ENCODE assay signal across 18 cellular contexts in the genomic region with DNA sequence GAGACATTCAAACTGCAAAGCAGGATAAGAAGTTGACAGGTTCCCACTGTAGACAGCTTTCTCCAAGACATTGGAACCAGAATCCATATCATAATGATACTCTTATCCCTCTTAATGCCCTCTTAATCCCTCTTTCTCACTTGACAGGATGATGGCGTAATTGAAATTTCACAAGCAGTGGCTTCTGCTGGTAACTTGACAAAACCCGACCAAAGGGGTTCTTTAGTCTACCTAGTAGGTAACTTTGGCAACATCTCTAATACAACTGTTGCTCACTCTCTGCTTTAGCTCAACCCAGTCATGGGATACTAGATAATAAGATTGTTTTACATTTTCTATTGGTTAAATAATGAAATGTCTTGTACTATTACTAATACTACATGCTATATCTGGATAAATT.
"Had no signal": no experiment of that assay in that cellular context is flagged by ENCODE, and none has a peak within 500 bp of the region (broad histone marks: within the 10 kb centered on the region; RNA-seq: fewer than 3 reads in every experiment).

No MANE protein-coding gene starts in this region.

- ATAC-seq: gastroesophageal sphincter, natural killer cell had no signal

- H3K4me1 Mint-ChIP-seq: memory B cell, natural killer cell had no signal

- H3K36me3 Mint-ChIP-seq: activated naive CD8-positive, alpha-beta T cell treated with anti-CD3 and anti-CD28 coated beads, Interleukin-2, amount 10 ng/mL, durations not matched to agents 7 days and 5 days; memory B cell; natural killer cell had no signal

- H3K4me1 ChIP-seq: right atrium auricular region had no signal

- DNase-seq: activated CD4-positive, alpha-beta memory T cell treated with anti-CD3 and anti-CD28 coated beads, Interleukin-2, amount 10 ng/mL, durations not matched to agents 7 days and 5 days; activated CD4-positive, alpha-beta T cell treated with anti-CD3 and anti-CD28 coated beads for 1 hour; activated CD8-positive, alpha-beta memory T cell treated with anti-CD3 and anti-CD28 coated beads, Interleukin-2, amount 50 U/mL, for 4 hours; activated naive CD8-positive, alpha-beta T cell treated with anti-CD3 and anti-CD28 coated beads, Interleukin-2, amount 10 ng/mL, durations not matched to agents 7 days and 5 days; kidney; left ventricle myocardium inferior; natural killer cell; nucleus accumbens; small intestine; stimulated activated CD4-positive, alpha-beta T cell treated with anti-CD3 and anti-CD28 coated beads, Interleukin-1b, Interleukin-23, amount 100 ng/mL, for 48 hours; stimulated activated naive CD4-positive, alpha-beta T cell; trophoblast cell had no signal

- H3K27me3 ChIP-seq: gastroesophageal sphincter, right atrium auricular region had no signal

- H3K36me3 ChIP-seq: cardiac muscle cell, gastroesophageal sphincter, left ventricle myocardium inferior, right atrium auricular region had no signal

- H3K27me3 Mint-ChIP-seq: activated CD4-positive, alpha-beta memory T cell treated with anti-CD3 and anti-CD28 coated beads, Interleukin-2, amount 10 ng/mL, durations not matched to agents 7 days and 5 days; memory B cell had no signal

- H3K9me3 Mint-ChIP-seq: activated CD4-positive, alpha-beta memory T cell treated with anti-CD3 and anti-CD28 coated beads, Interleukin-2, amount 10 ng/mL, durations not matched to agents 7 days and 5 days; activated naive CD8-positive, alpha-beta T cell treated with anti-CD3 and anti-CD28 coated beads, Interleukin-2, amount 10 ng/mL, durations not matched to agents 7 days and 5 days; memory B cell; natural killer cell had no signal

- H3K4me3 Mint-ChIP-seq: activated CD4-positive, alpha-beta memory T cell treated with anti-CD3 and anti-CD28 coated beads, Interleukin-2, amount 10 ng/mL, durations not matched to agents 7 days and 5 days; activated naive CD8-positive, alpha-beta T cell treated with anti-CD3 and anti-CD28 coated beads, Interleukin-2, amount 10 ng/mL, durations not matched to agents 7 days and 5 days; memory B cell; natural killer cell had no signal

- H3K27ac ChIP-seq: cardiac muscle cell, gastroesophageal sphincter, left ventricle myocardium inferior, right atrium auricular region had no signal

- H3K9me3 ChIP-seq: gastroesophageal sphincter, left ventricle myocardium inferior, right atrium auricular region had no signal

- FAIRE-seq: astrocyte, colon, kidney, small intestine had no signal

- H3K4me3 ChIP-seq: cardiac muscle cell, gastroesophageal sphincter, left ventricle myocardium inferior, right atrium auricular region had no signal

- H3K27ac Mint-ChIP-seq: activated CD4-positive, alpha-beta memory T cell treated with anti-CD3 and anti-CD28 coated beads, Interleukin-2, amount 10 ng/mL, durations not matched to agents 7 days and 5 days; activated naive CD8-positive, alpha-beta T cell treated with anti-CD3 and anti-CD28 coated beads, Interleukin-2, amount 10 ng/mL, durations not matched to agents 7 days and 5 days; memory B cell; natural killer cell had no signal
